14 cellular contexts compared by ENCODE assay signal in genomic region chr2:54638774-54639187, GRCh38.
DNase-seq lines count a peak whose midpoint lies in the region; ATAC-seq and TF ChIP-seq lines count a peak whose summit lies in the region.
"Had no signal": no experiment of that assay in that cellular context is flagged by ENCODE, and none has a peak within 500 bp of the region (broad histone marks: within the 10 kb centered on the region; RNA-seq: fewer than 3 reads in every experiment).

No MANE protein-coding gene starts in this region.

- H3K27me3 Mint-ChIP-seq in CD4-positive, CD25-positive, alpha-beta regulatory T cell: no peaks in the 10 kb centered on the region
- H3K27me3 Mint-ChIP-seq in effector memory CD8-positive, alpha-beta T cell: no peaks in the 10 kb centered on the region
- H3K27me3 Mint-ChIP-seq in neural progenitor cell (ENCODE audit: insufficient read depth, low read depth): no peaks in the 10 kb centered on the region
- H3K27me3 Mint-ChIP-seq: activated CD4-positive, alpha-beta T cell treated with anti-CD3 and anti-CD28 coated beads, Interleukin-2, amount 10 ng/mL, durations not matched to agents 7 days and 5 days had no signal

- H3K4me2 ChIP-seq in parathyroid adenoma (ENCODE audit: low read length) (no peak overlapping the region), neural progenitor cell (no peak overlapping the region)

- H3K79me2 ChIP-seq in parathyroid adenoma (peaks cover 18% of the 10 kb centered on the region), neural progenitor cell (ENCODE audit: low read depth) (no peaks in the 10 kb centered on the region)

- H3K27ac Mint-ChIP-seq in CD4-positive, CD25-positive, alpha-beta regulatory T cell: peak overlapping the region in 2 of 3 donors; percentile 4 to 71
- H3K27ac Mint-ChIP-seq in effector memory CD8-positive, alpha-beta T cell: peak overlapping the region; percentile 62 to 76
- H3K27ac Mint-ChIP-seq in neural progenitor cell: no peak overlapping the region
- H3K27ac Mint-ChIP-seq: activated CD4-positive, alpha-beta T cell treated with anti-CD3 and anti-CD28 coated beads, Interleukin-2, amount 10 ng/mL, durations not matched to agents 7 days and 5 days had no signal

- no peak overlapping the region for H3K4me3 ChIP-seq in CD4-positive, CD25-positive, alpha-beta regulatory T cell (ENCODE audit: low read depth, low read length)
- no peak overlapping the region for H3K4me3 ChIP-seq in parathyroid adenoma (ENCODE audit: low read depth, low read length)
- no peak overlapping the region for H3K4me3 ChIP-seq in neural progenitor cell
- H3K4me3 ChIP-seq: esophagus squamous epithelium had no signal

- no peak overlapping the region for H2AFZ ChIP-seq in parathyroid adenoma
- H2AFZ ChIP-seq in neural progenitor cell (replicated peaks): no peak overlapping the region

- TF ChIP-seq CTCF in parathyroid adenoma (IDR thresholded peaks at IDR 0.05): no peak
- no peak for TF ChIP-seq CTCF in neural progenitor cell (IDR thresholded peaks at IDR 0.05)

- no peaks in the 10 kb centered on the region for H3F3A ChIP-seq in neural progenitor cell (ENCODE audit: low read depth)

- H3K27ac ChIP-seq in CD4-positive, CD25-positive, alpha-beta regulatory T cell (ENCODE audit: insufficient read depth, low read length, poor library complexity, severe bottlenecking): no peak overlapping the region
- H3K27ac ChIP-seq in parathyroid adenoma (peak overlapping the region; percentile 24), neural progenitor cell (no peak overlapping the region)

- H4K20me1 ChIP-seq in neural progenitor cell (ENCODE audit: low read depth): no peaks in the 10 kb centered on the region

- H3K4me1 ChIP-seq in CD4-positive, CD25-positive, alpha-beta regulatory T cell (ENCODE audit: control insufficient read depth, insufficient read depth, low read length, poor library complexity, severe bottlenecking): peaks cover 8% of the 10 kb centered on the region
- H3K4me1 ChIP-seq in parathyroid adenoma (peaks cover 29% of the 10 kb centered on the region), neural progenitor cell (no peaks in the 10 kb centered on the region)

- H3K9me3 ChIP-seq in CD4-positive, CD25-positive, alpha-beta regulatory T cell (ENCODE audit: control insufficient read depth in 2 of 2, low read length in 2 of 2): no peaks in the 10 kb centered on the region
- H3K9me3 ChIP-seq in parathyroid adenoma (ENCODE audit: control insufficient read depth, low read length) (no peaks in the 10 kb centered on the region), neural progenitor cell (ENCODE audit: low read depth) (no peaks in the 10 kb centered on the region)
- H3K9me3 ChIP-seq: esophagus squamous epithelium had no signal

- no peak for ATAC-seq in CD4-positive, CD25-positive, alpha-beta regulatory T cell (ENCODE audit: low read depth in 2 of 2)
- ATAC-seq in effector memory CD8-positive, alpha-beta T cell (replicated peaks): no peak

- H3K36me3 Mint-ChIP-seq in CD4-positive, CD25-positive, alpha-beta regulatory T cell: peaks cover 44% of the 10 kb centered on the region
- H3K36me3 Mint-ChIP-seq in effector memory CD8-positive, alpha-beta T cell (ENCODE audit: insufficient read depth): peaks cover 80% of the 10 kb centered on the region
- H3K36me3 Mint-ChIP-seq in neural progenitor cell: peaks cover 32% of the 10 kb centered on the region

- H3K9me3 Mint-ChIP-seq in CD4-positive, CD25-positive, alpha-beta regulatory T cell: no peaks in the 10 kb centered on the region
- no peaks in the 10 kb centered on the region for H3K9me3 Mint-ChIP-seq in effector memory CD8-positive, alpha-beta T cell
- H3K9me3 Mint-ChIP-seq in neural progenitor cell: no peaks in the 10 kb centered on the region
- H3K9me3 Mint-ChIP-seq: activated CD4-positive, alpha-beta T cell treated with anti-CD3 and anti-CD28 coated beads, Interleukin-2, amount 10 ng/mL, durations not matched to agents 7 days and 5 days had no signal

- no peak overlapping the region for H3K4me3 Mint-ChIP-seq in CD4-positive, CD25-positive, alpha-beta regulatory T cell
- no peak overlapping the region for H3K4me3 Mint-ChIP-seq in effector memory CD8-positive, alpha-beta T cell
- H3K4me3 Mint-ChIP-seq in neural progenitor cell: no peak overlapping the region
- H3K4me3 Mint-ChIP-seq: activated CD4-positive, alpha-beta T cell treated with anti-CD3 and anti-CD28 coated beads, Interleukin-2, amount 10 ng/mL, durations not matched to agents 7 days and 5 days had no signal

- peaks cover 86% of the 10 kb centered on the region for H3K36me3 ChIP-seq in CD4-positive, CD25-positive, alpha-beta regulatory T cell (ENCODE audit: control insufficient read depth, insufficient read depth, low read length)
- H3K36me3 ChIP-seq in parathyroid adenoma (ENCODE audit: control insufficient read depth, insufficient read depth, low read length) (no peaks in the 10 kb centered on the region), neural progenitor cell (peaks cover 8% of the 10 kb centered on the region)

- DNase-seq in CD4-positive, CD25-positive, alpha-beta regulatory T cell: no peak
- DNase-seq in NAMALWA (ENCODE audit: low spot score): peak; percentile 55
- DNase-seq in effector memory CD8-positive, alpha-beta T cell: no peak
- no peak for DNase-seq in NCI-H2196 treated with DMSO at 0.1 percent for 48 hours (lab: John Stamatoyannopoulos, UW; ENCODE audit: unreplicated experiment)
- DNase-seq in neural progenitor cell (ENCODE audit: low spot score): no peak
- no peak for DNase-seq in kidney glomerular epithelial cell (lab: John Stamatoyannopoulos, UW)
- no peak for DNase-seq in inferior parietal cortex (ENCODE audit: extremely low spot score)
- DNase-seq: activated CD4-positive, alpha-beta T cell treated with anti-CD3 and anti-CD28 coated beads, Interleukin-2, amount 10 ng/mL, durations not matched to agents 7 days and 5 days; activated effector memory CD4-positive, alpha-beta T cell treated with anti-CD3 and anti-CD28 coated beads, Interleukin-2, amount 50 U/mL, for 16 hours; COR-L47; esophagus squamous epithelium; Kasumi-1; NCI-H2029 had no signal

- H3K27me3 ChIP-seq in CD4-positive, CD25-positive, alpha-beta regulatory T cell (ENCODE audit: control insufficient read depth, insufficient read depth, low read length): no peaks in the 10 kb centered on the region
- no peaks in the 10 kb centered on the region for H3K27me3 ChIP-seq in parathyroid adenoma (ENCODE audit: control insufficient read depth, insufficient read depth, low read length)
- no peaks in the 10 kb centered on the region for H3K27me3 ChIP-seq in neural progenitor cell
- H3K27me3 ChIP-seq: esophagus squamous epithelium had no signal

- H3K9ac ChIP-seq in parathyroid adenoma (no peak overlapping the region), neural progenitor cell (no peak overlapping the region)

- peaks cover 6 to 38% (median 14%) of the 10 kb centered on the region in 4 donors for H3K4me1 Mint-ChIP-seq in CD4-positive, CD25-positive, alpha-beta regulatory T cell
- peaks cover 14% of the 10 kb centered on the region in 2 donors for H3K4me1 Mint-ChIP-seq in effector memory CD8-positive, alpha-beta T cell (ENCODE audit: low read depth in 2 of 2)
- peaks cover 10% of the 10 kb centered on the region for H3K4me1 Mint-ChIP-seq in neural progenitor cell
